9 cellular contexts compared by ENCODE assay signal in genomic region chr6:6244624-6245023, GRCh38.
"Had no signal": no experiment of that assay in that cellular context is flagged by ENCODE, and none has a peak within 500 bp of the region (broad histone marks: within the 10 kb centered on the region; RNA-seq: fewer than 3 reads in every experiment).

No MANE protein-coding gene starts in this region.

- ATAC-seq: HCT116 had no signal

- H3K9me3 ChIP-seq: HAP-1 had no signal

- H3K4me1 ChIP-seq: HAP-1 had no signal

- FAIRE-seq: HepG2 had no signal

- H3K4me3 ChIP-seq: GM23248, HAP-1 had no signal

- H2AFZ ChIP-seq: GM23248 had no signal

- H3K36me3 ChIP-seq: HAP-1 had no signal

- H3K27ac ChIP-seq: GM23248, HL-60 had no signal

- DNase-seq: GM23248, GOT3, H7, HFFc6, KBM-7 had no signal
